ENCODE assay signal across 12 cellular contexts in genomic region chr20:4808872-4809271, GRCh38. TPM values are rescaled to one million over a fixed set of nuclear protein-coding genes. Genes with fewer than 3 reads are reported as not detected.
DNase-seq lines count a peak whose midpoint lies in the region; ATAC-seq and TF ChIP-seq lines count a peak whose summit lies in the region.
"Had no signal": no experiment of that assay in that cellular context is flagged by ENCODE, and none has a peak within 500 bp of the region (broad histone marks: within the 10 kb centered on the region; RNA-seq: fewer than 3 reads in every experiment).

No MANE protein-coding gene starts in this region.

- H3F3A ChIP-seq in SU-DHL-6 (ENCODE audit: insufficient read depth) = peaks cover 30% of the 10 kb centered on the region

- peak overlapping the region; percentile 62 for H3K27ac Mint-ChIP-seq in activated CD4-positive, alpha-beta T cell treated with anti-CD3 and anti-CD28 coated beads for 36 hours
- H3K27ac Mint-ChIP-seq in endothelial cell (ENCODE audit: unreplicated experiment) = peak overlapping the region; percentile 83
- peak overlapping the region; percentile 85 for H3K27ac Mint-ChIP-seq in stimulated activated effector memory CD8-positive, alpha-beta T cell treated with anti-CD3 and anti-CD28 coated beads, Interleukin-12 subunit alpha, Interleukin-12 subunit beta, amount 100 ng/mL, for 72 hours

- H3K4me2 ChIP-seq in SU-DHL-6 (ENCODE audit: low read depth, low read length, poor library complexity, severe bottlenecking) = no peak overlapping the region

- H3K4me3 Mint-ChIP-seq in activated CD4-positive, alpha-beta T cell treated with anti-CD3 and anti-CD28 coated beads for 36 hours = no peak overlapping the region
- H3K4me3 Mint-ChIP-seq in endothelial cell (ENCODE audit: unreplicated experiment) = peak overlapping the region; percentile 61
- H3K4me3 Mint-ChIP-seq in stimulated activated effector memory CD8-positive, alpha-beta T cell treated with anti-CD3 and anti-CD28 coated beads, Interleukin-12 subunit alpha, Interleukin-12 subunit beta, amount 100 ng/mL, for 72 hours = no peak overlapping the region

- peak overlapping the region; percentile 98; the same call in 1 of the 2 replicates for H3K27ac ChIP-seq in SU-DHL-6 (ENCODE audit: low read depth, low read length)
- H3K27ac ChIP-seq: ascending aorta had no signal

- no peak overlapping the region for H2AFZ ChIP-seq in SU-DHL-6 (ENCODE audit: low read depth, low read length, severe bottlenecking)

- H3K4me1 Mint-ChIP-seq in activated CD4-positive, alpha-beta T cell treated with anti-CD3 and anti-CD28 coated beads for 36 hours = peaks cover 69% of the 10 kb centered on the region
- peaks cover 82% of the 10 kb centered on the region for H3K4me1 Mint-ChIP-seq in endothelial cell (ENCODE audit: unreplicated experiment)
- H3K4me1 Mint-ChIP-seq in stimulated activated effector memory CD8-positive, alpha-beta T cell treated with anti-CD3 and anti-CD28 coated beads, Interleukin-12 subunit alpha, Interleukin-12 subunit beta, amount 100 ng/mL, for 72 hours = peaks cover 82% of the 10 kb centered on the region

- peaks cover 36% of the 10 kb centered on the region for H3K36me3 Mint-ChIP-seq in activated CD4-positive, alpha-beta T cell treated with anti-CD3 and anti-CD28 coated beads for 36 hours (ENCODE audit: low read depth)
- peaks cover 65% of the 10 kb centered on the region for H3K36me3 Mint-ChIP-seq in endothelial cell (ENCODE audit: low read depth, unreplicated experiment)
- H3K36me3 Mint-ChIP-seq in stimulated activated effector memory CD8-positive, alpha-beta T cell treated with anti-CD3 and anti-CD28 coated beads, Interleukin-12 subunit alpha, Interleukin-12 subunit beta, amount 100 ng/mL, for 72 hours = peaks cover 51% of the 10 kb centered on the region

- no peak for ATAC-seq in activated CD4-positive, alpha-beta T cell treated with anti-CD3 and anti-CD28 coated beads for 36 hours
- no peak for ATAC-seq in stimulated activated effector memory CD8-positive, alpha-beta T cell treated with anti-CD3 and anti-CD28 coated beads, Interleukin-12 subunit alpha, Interleukin-12 subunit beta, amount 100 ng/mL, for 72 hours
- ATAC-seq in HG03175 (IDR thresholded peaks at IDR 0.05; ENCODE audit: unreplicated experiment) (no peak), HG03039 (IDR thresholded peaks at IDR 0.05; ENCODE audit: unreplicated experiment) (no peak)
- ATAC-seq: left lobe of liver had no signal

- no peak overlapping the region for H3K4me3 ChIP-seq in SU-DHL-6 (ENCODE audit: insufficient read depth, low read length, poor library complexity, severe bottlenecking)
- H3K4me3 ChIP-seq: ascending aorta had no signal

- H3K36me3 ChIP-seq in SU-DHL-6 (ENCODE audit: low read length) = peaks cover 3% of the 10 kb centered on the region; the same call in 1 of the 2 replicates
- H3K36me3 ChIP-seq: ascending aorta had no signal

- no peaks in the 10 kb centered on the region for H3K9me3 ChIP-seq in SU-DHL-6 (ENCODE audit: insufficient read depth, low read length)
- H3K9me3 ChIP-seq: ascending aorta had no signal

- H3K9ac ChIP-seq in SU-DHL-6 (ENCODE audit: low read length) = no peak overlapping the region

- no peaks in the 10 kb centered on the region for H3K9me3 Mint-ChIP-seq in activated CD4-positive, alpha-beta T cell treated with anti-CD3 and anti-CD28 coated beads for 36 hours (ENCODE audit: low read depth)
- H3K9me3 Mint-ChIP-seq in endothelial cell (ENCODE audit: unreplicated experiment) = peaks cover 6% of the 10 kb centered on the region
- no peaks in the 10 kb centered on the region for H3K9me3 Mint-ChIP-seq in stimulated activated effector memory CD8-positive, alpha-beta T cell treated with anti-CD3 and anti-CD28 coated beads, Interleukin-12 subunit alpha, Interleukin-12 subunit beta, amount 100 ng/mL, for 72 hours

- TF ChIP-seq CTCF in SU-DHL-6 (IDR thresholded peaks at IDR 0.05; ENCODE audit: insufficient read depth, low read length, poor library complexity, severe bottlenecking) = no peak
- no peak for TF ChIP-seq CTCF in endothelial cell (IDR thresholded peaks at IDR 0.05; ENCODE audit: unreplicated experiment)

- H3K79me2 ChIP-seq in SU-DHL-6 (ENCODE audit: insufficient read depth, low read length) = peaks cover 40% of the 10 kb centered on the region

- POLR2A ChIA-PET in activated CD4-positive, alpha-beta T cell treated with anti-CD3 and anti-CD28 coated beads for 36 hours (lab: Charles Lee) = interaction anchor here (0.6 kb wide), 1 partner anchor 1042 kb away, joined by 3 read pairs; no protein-coding TSS in a partner anchor

- H3K27me3 ChIP-seq in SU-DHL-6 (ENCODE audit: low read length) = no peaks in the 10 kb centered on the region
- H3K27me3 ChIP-seq: ascending aorta had no signal

- CTCF ChIA-PET in activated CD4-positive, alpha-beta T cell treated with anti-CD3 and anti-CD28 coated beads for 36 hours (lab: Charles Lee) = interaction anchor here (0.6 to 1.0 kb wide), 2 partner anchors 25 to 61 kb away, joined by 3 read pairs; no protein-coding TSS in a partner anchor

- H3K27me3 Mint-ChIP-seq in activated CD4-positive, alpha-beta T cell treated with anti-CD3 and anti-CD28 coated beads for 36 hours = no peaks in the 10 kb centered on the region
- peaks cover 17% of the 10 kb centered on the region for H3K27me3 Mint-ChIP-seq in endothelial cell (ENCODE audit: unreplicated experiment)

- H4K20me1 ChIP-seq in SU-DHL-6 (ENCODE audit: low read depth, low read length) = no peaks in the 10 kb centered on the region

- intact Hi-C loops in activated CD4-positive, alpha-beta T cell treated with anti-CD3 and anti-CD28 coated beads for 36 hours (cut with DNase I, micrococcal nuclease) = no loop called here

- DNase-seq in activated CD4-positive, alpha-beta T cell treated with anti-CD3 and anti-CD28 coated beads for 36 hours = no peak
- DNase-seq in activated CD4-positive, alpha-beta T cell treated with anti-CD3 and anti-CD28 coated beads, Interleukin-2, amount 50 U/mL, for 1 hour = no peak
- DNase-seq in endothelial cell (ENCODE audit: low spot score) = no peak
- DNase-seq in stimulated activated effector memory CD8-positive, alpha-beta T cell treated with anti-CD3 and anti-CD28 coated beads, Interleukin-12 subunit alpha, Interleukin-12 subunit beta, amount 100 ng/mL, for 72 hours (ENCODE audit: low spot score in 2 of 2) = no peak
- DNase-seq in effector CD8-positive, alpha-beta T cell (lab: John Stamatoyannopoulos, UW) = no peak
- DNase-seq: DMS153, head of caudate nucleus had no signal

- no peaks in the 10 kb centered on the region for H3K9me2 ChIP-seq in SU-DHL-6 (replicated peaks; ENCODE audit: insufficient read depth, low read length)

RNA-seq across cellular contexts. Expression of gene RASSF2, which starts 14.5 kb away (rescaled TPM):
- total RNA-seq in activated CD4-positive, alpha-beta T cell treated with anti-CD3 and anti-CD28 coated beads for 36 hours = 10 to 100 TPM; 49.1 to 53.7 TPM
- 229 TPM for total RNA-seq in endothelial cell (ENCODE audit: unreplicated experiment)
